In genomic region chr13:100987993-100988392, GRCh38 we compare ENCODE assay signal across 12 cellular contexts.
DNase-seq lines count a peak whose midpoint lies in the region; ATAC-seq, FAIRE-seq and TF ChIP-seq lines count a peak whose summit lies in the region.
"Had no signal": no experiment of that assay in that cellular context is flagged by ENCODE, and none has a peak within 500 bp of the region (broad histone marks: within the 10 kb centered on the region; RNA-seq: fewer than 3 reads in every experiment).

No MANE protein-coding gene starts in this region.

- no peaks in the 10 kb centered on the region for H3K36me3 ChIP-seq in lung (ENCODE audit: control insufficient read depth in 2 of 2, insufficient read depth in 2 of 2, low read length in 2 of 2)
- H3K36me3 ChIP-seq: heart left ventricle had no signal

- peak; percentile 26 for DNase-seq in NCI-H187 treated with DMSO at 0.1 percent for 48 hours (lab: John Stamatoyannopoulos, UW)
- DNase-seq in choroid plexus epithelial cell (ENCODE audit: low read depth), result peak; percentile 75
- no peak for DNase-seq in lung (ENCODE audit: low spot score)
- no peak for DNase-seq in frontal cortex (ENCODE audit: low spot score in 2 of 2)
- DNase-seq in posterior vena cava (ENCODE audit: low spot score), result no peak
- DNase-seq in COLO668 (lab: John Stamatoyannopoulos, UW; ENCODE audit: unreplicated experiment), result no peak
- DNase-seq: heart left ventricle had no signal

- peaks cover 0 to 2% of the 10 kb centered on the region in 2 donors for H3K4me1 ChIP-seq in lung (ENCODE audit: control insufficient read depth in 2 of 2, insufficient read depth in 2 of 2, low read length in 2 of 2)
- H3K4me1 ChIP-seq: body of pancreas, heart left ventricle, parathyroid adenoma had no signal

- H3K9me3 ChIP-seq in lung (ENCODE audit: control insufficient read depth in 2 of 2, insufficient read depth in 1 of 2, low read length in 1 of 2), result peaks cover 2 to 7% of the 10 kb centered on the region in 2 donors
- H3K9me3 ChIP-seq: body of pancreas had no signal

- no peak overlapping the region for H3K4me3 ChIP-seq in choroid plexus epithelial cell (ENCODE audit: low read depth, low read length)
- H3K4me3 ChIP-seq in lung, result no peak overlapping the region
- H3K4me3 ChIP-seq: body of pancreas, heart left ventricle had no signal

- ATAC-seq in lung (ENCODE audit: insufficient read depth, low FRiP score), result peak; percentile 27
- no peak for ATAC-seq in HG03378 (IDR thresholded peaks at IDR 0.05; ENCODE audit: unreplicated experiment)
- ATAC-seq: body of pancreas, heart left ventricle had no signal

- H3K27ac ChIP-seq in C4-2B (no peak overlapping the region), lung (ENCODE audit: low read depth in 1 of 2, low read length in 1 of 2) (no peak overlapping the region)
- H3K27ac ChIP-seq: body of pancreas, heart left ventricle, KMS-11, parathyroid adenoma had no signal

- H3K27me3 ChIP-seq in lung (ENCODE audit: control insufficient read depth, insufficient read depth), result no peaks in the 10 kb centered on the region
- H3K27me3 ChIP-seq: body of pancreas had no signal

- FAIRE-seq in frontal cortex (lab: Jason Lieb, UNC), result no peak

- TF ChIP-seq CTCF in C4-2B (conservative IDR thresholded peaks at IDR 0.05) (peak; percentile 31), choroid plexus epithelial cell (conservative IDR thresholded peaks at IDR 0.05; ENCODE audit: low read depth, low read length) (peak; percentile 73), lung (IDR thresholded peaks at IDR 0.05; ENCODE audit: control extremely low read depth, extremely low read depth) (no peak)

- 33 to 40% methylated on average over 6 of the region's 6 CpGs for WGBS in lung, 2 donors

- intact Hi-C loops in posterior vena cava (cut with DNase I), result no loop called here

Comparison
In these comparisons a context has a peak if more than half of its experiments do, and no peak if none do; other contexts are left out.
1. DNase-seq: peak in NCI-H187 treated with DMSO at 0.1 percent for 48 hours (single experiment) and choroid plexus epithelial cell (single experiment); none in lung (single experiment), frontal cortex (0 of 2), posterior vena cava (single experiment) and COLO668 (single experiment).